ENCODE assay signal across 13 cellular contexts in genomic region chr2:188629890-188630483, GRCh38.
DNase-seq lines count a peak whose midpoint lies in the region; ATAC-seq, FAIRE-seq and TF ChIP-seq lines count a peak whose summit lies in the region.
"Had no signal": no experiment of that assay in that cellular context is flagged by ENCODE, and none has a peak within 500 bp of the region (broad histone marks: within the 10 kb centered on the region; RNA-seq: fewer than 3 reads in every experiment).

No MANE protein-coding gene starts in this region.

- no peaks in the 10 kb centered on the region for H3K27me3 ChIP-seq in ascending aorta
- H3K27me3 ChIP-seq in right cardiac atrium (ENCODE audit: control insufficient read depth, insufficient read depth): no peaks in the 10 kb centered on the region
- no peaks in the 10 kb centered on the region for H3K27me3 ChIP-seq in skeletal muscle tissue (ENCODE audit: control insufficient read depth in 3 of 3, insufficient read depth in 3 of 3, low read length in 3 of 3)

- ATAC-seq in right cardiac atrium (peak; percentile 13 to 50), GM19463 (IDR thresholded peaks at IDR 0.05; ENCODE audit: unreplicated experiment) (no peak)
- ATAC-seq: T-cell had no signal

- TF ChIP-seq CTCF in ascending aorta (IDR thresholded peaks at IDR 0.05): no peak

- H3K36me3 ChIP-seq in ascending aorta (no peaks in the 10 kb centered on the region), skeletal muscle tissue (ENCODE audit: control insufficient read depth in 3 of 3, insufficient read depth in 3 of 3, low read length in 3 of 3) (no peaks in the 10 kb centered on the region)

- H3K4me1 ChIP-seq in ascending aorta (peaks cover 4 to 7% of the 10 kb centered on the region in 2 donors), right cardiac atrium (ENCODE audit: control insufficient read depth, insufficient read depth, low read length) (peaks cover 2% of the 10 kb centered on the region), skeletal muscle tissue (ENCODE audit: control insufficient read depth in 3 of 3, insufficient read depth in 3 of 3, low read length in 3 of 3) (peaks cover 0 to 3% (median 0%) of the 10 kb centered on the region in 3 donors)

- H3K27ac ChIP-seq in ascending aorta (peak overlapping the region; percentile 66 to 73), right cardiac atrium (ENCODE audit: low read length) (peak overlapping the region; percentile 52), skeletal muscle tissue (ENCODE audit: low read depth, low read length) (peak overlapping the region; percentile 44)

- peak; percentile 20 for FAIRE-seq in H54 (lab: Jason Lieb, UNC)
- FAIRE-seq: colon, H1 had no signal

- intact Hi-C loops in ascending aorta (cut with DNase I) (no loop called here), right cardiac atrium (cut with DNase I) (no loop called here)

- H3K9me3 ChIP-seq in ascending aorta: no peaks in the 10 kb centered on the region
- H3K9me3 ChIP-seq in right cardiac atrium (ENCODE audit: control insufficient read depth, low read length): no peaks in the 10 kb centered on the region
- H3K9me3 ChIP-seq in skeletal muscle tissue (ENCODE audit: control insufficient read depth in 3 of 3, low read length in 3 of 3): no peaks in the 10 kb centered on the region

- H3K9ac ChIP-seq in skeletal muscle tissue (ENCODE audit: low read depth in 1 of 3, low read length in 3 of 3): no peak overlapping the region

- DNase-seq in H54 (ENCODE audit: insufficient read length, low spot score) (no peak), ascending aorta (ENCODE audit: low spot score in 2 of 2) (no peak), right cardiac atrium (peak in 1 of 3 donors; percentile 62), NCI-H82 (lab: John Stamatoyannopoulos, UW) (no peak), DMS53 (lab: John Stamatoyannopoulos, UW) (no peak)
- DNase-seq in stimulated activated CD4-positive, alpha-beta T cell treated with anti-CD3 and anti-CD28 coated beads, Interleukin-2, amount 100 ng/mL, for 48 hours: no peak
- DNase-seq: activated effector memory CD4-positive, alpha-beta T cell treated with anti-CD3 and anti-CD28 coated beads, Interleukin-2, amount 50 U/mL, for 16 hours; NCI-H1105 treated with DMSO at 0.1 percent for 48 hours; T-cell had no signal

- TF ChIP-seq POLR2A in H54 (IDR thresholded peaks at IDR 0.05; ENCODE audit: low read depth, low read length): no peak

- H3K4me3 ChIP-seq in ascending aorta (no peak overlapping the region), right cardiac atrium (ENCODE audit: low read length) (no peak overlapping the region), skeletal muscle tissue (ENCODE audit: low read length in 3 of 3) (no peak overlapping the region)
